ENCODE assay signal across 11 cellular contexts in genomic region chr2:160157861-160158813, GRCh38. TPM values are rescaled to one million over a fixed set of nuclear protein-coding genes. Genes with fewer than 3 reads are reported as not detected.
DNase-seq lines count a peak whose midpoint lies in the region; ATAC-seq, FAIRE-seq and TF ChIP-seq lines count a peak whose summit lies in the region.
"Had no signal": no experiment of that assay in that cellular context is flagged by ENCODE, and none has a peak within 500 bp of the region (broad histone marks: within the 10 kb centered on the region; RNA-seq: fewer than 3 reads in every experiment).

No MANE protein-coding gene starts in this region.

- H3K36me3 Mint-ChIP-seq in H9 (ENCODE audit: insufficient read depth in 1 of 3, low read depth in 3 of 3) = peaks cover 0 to 2% (median 0%) of the 10 kb centered on the region in 3 experiments; a peak in 1 of 7 replicates
- no peaks in the 10 kb centered on the region for H3K36me3 Mint-ChIP-seq in activated CD8-positive, alpha-beta memory T cell treated with anti-CD3 and anti-CD28 coated beads, Interleukin-2, amount 10 ng/mL, durations not matched to agents 7 days and 5 days
- H3K36me3 Mint-ChIP-seq: IgD-negative memory B cell had no signal

- CTCF ChIA-PET in HepG2 (lab: Yijun Ruan, JAX; ENCODE audit: low intra/inter-chr PET ratio, low total read pairs) = no interaction called here
- CTCF ChIA-PET in activated CD8-positive, alpha-beta memory T cell treated with anti-CD3 and anti-CD28 coated beads, Interleukin-2, amount 10 ng/mL, durations not matched to agents 7 days and 5 days (lab: Charles Lee) = no interaction called here

- no peak overlapping the region for H2BK15ac ChIP-seq in H9 (ENCODE audit: low read depth, low read length)

- in situ Hi-C loops in HepG2 (cut with HindIII; ENCODE audit: extremely low pct_ligation_motif_present, low pct_unique_long_range_greater_than_20kb) = no loop called here

- no peak for TF ChIP-seq EP300 in HepG2 (IDR thresholded peaks at IDR 0.05; ENCODE audit: low read depth in 2 of 2, low read length in 2 of 2)
- no peak for TF ChIP-seq EP300 in HepG2 (CRISPR knock-in tag; IDR thresholded peaks at IDR 0.05; ENCODE audit: borderline replicate concordance)

- intact Hi-C loops in head of caudate nucleus (cut with DNase I) = no loop called here
- intact Hi-C loops in HepG2 (cut with micrococcal nuclease; ENCODE audit: unreplicated experiment) = no loop called here

- no peak for FAIRE-seq in HepG2 (lab: Jason Lieb, UNC)

- peaks cover 8 to 13% of the 10 kb centered on the region in 2 experiments for H3K4me1 Mint-ChIP-seq in H9
- H3K4me1 Mint-ChIP-seq in activated CD8-positive, alpha-beta memory T cell treated with anti-CD3 and anti-CD28 coated beads, Interleukin-2, amount 10 ng/mL, durations not matched to agents 7 days and 5 days = no peaks in the 10 kb centered on the region
- H3K4me1 Mint-ChIP-seq: IgD-negative memory B cell had no signal

- H3K4me3 ChIP-seq in HepG2 (replicated peaks in 1 of 3; ENCODE audit: insufficient read depth in 1 of 3, low read depth in 2 of 3, low read length in 3 of 3) = no peak overlapping the region
- H3K4me3 ChIP-seq: dorsolateral prefrontal cortex had no signal

- peaks cover 1% of the 10 kb centered on the region; the same call in 1 of the 2 replicates for H3K27me3 Mint-ChIP-seq in H9 (ENCODE audit: low read depth)
- H3K27me3 Mint-ChIP-seq in activated CD8-positive, alpha-beta memory T cell treated with anti-CD3 and anti-CD28 coated beads, Interleukin-2, amount 10 ng/mL, durations not matched to agents 7 days and 5 days = peaks cover 2% of the 10 kb centered on the region

- H4K8ac ChIP-seq in H9 (replicated peaks; ENCODE audit: insufficient read length, low read depth, low read length) = no peak overlapping the region

- H3K4me1 ChIP-seq in H9 (ENCODE audit: insufficient read depth, low read length) = peaks cover 6% of the 10 kb centered on the region; the same call in 1 of the 2 replicates
- H3K4me1 ChIP-seq in HepG2 (ENCODE audit: insufficient read depth, low read length) = no peaks in the 10 kb centered on the region

- H3K56ac ChIP-seq in H9 (ENCODE audit: insufficient read length, low read depth, low read length) = no peak overlapping the region

- no peak overlapping the region for H3K27ac ChIP-seq in H9 (ENCODE audit: insufficient read length, low read depth, low read length)
- H3K27ac ChIP-seq in HepG2 (ENCODE audit: extremely low read length, insufficient read depth, low read length) = no peak overlapping the region
- H3K27ac ChIP-seq: dorsolateral prefrontal cortex had no signal

- H3K27ac Mint-ChIP-seq in H9 = no peak overlapping the region; a peak in 1 of 7 replicates
- H3K27ac Mint-ChIP-seq in activated CD8-positive, alpha-beta memory T cell treated with anti-CD3 and anti-CD28 coated beads, Interleukin-2, amount 10 ng/mL, durations not matched to agents 7 days and 5 days = no peak overlapping the region
- H3K27ac Mint-ChIP-seq: IgD-negative memory B cell had no signal

- H3K4ac ChIP-seq in H9 (ENCODE audit: low read depth, low read length) = no peak overlapping the region

- no peak overlapping the region for H2BK12ac ChIP-seq in H9 (ENCODE audit: insufficient read length, low read depth, low read length)

- H3K27me3 ChIP-seq in H9 (ENCODE audit: insufficient read depth, low read length) (no peaks in the 10 kb centered on the region), HepG2 (ENCODE audit: control insufficient read depth in 1 of 2, insufficient read depth in 2 of 2, low read length in 2 of 2) (peaks cover 0 to 11% of the 10 kb centered on the region in 2 experiments; a peak in 1 of 5 replicates)
- H3K27me3 ChIP-seq: dorsolateral prefrontal cortex had no signal

- no TSS peak for BruUV-seq in HepG2 (replicated peaks; lab: Mats Ljungman, UMichigan)

- H3K79me2 ChIP-seq in H9 (ENCODE audit: insufficient read depth, low read length) (no peaks in the 10 kb centered on the region), HepG2 (ENCODE audit: insufficient read depth, low read length) (no peaks in the 10 kb centered on the region)

- ATAC-seq in HepG2 (no peak; the same call in 2 of the 3 replicates), GM21528 (IDR thresholded peaks at IDR 0.05; ENCODE audit: low FRiP score, unreplicated experiment) (no peak)
- ATAC-seq in activated CD8-positive, alpha-beta memory T cell treated with anti-CD3 and anti-CD28 coated beads, Interleukin-2, amount 10 ng/mL, durations not matched to agents 7 days and 5 days = no peak

- TF ChIP-seq RAD21 in HepG2 (CRISPR knock-in tag; IDR thresholded peaks at IDR 0.05) = no peak

- H2BK20ac ChIP-seq in H9 (ENCODE audit: low read depth, low read length, poor library complexity, severe bottlenecking) = no peak overlapping the region

- no peak overlapping the region for H3T11ph ChIP-seq in H9 (ENCODE audit: low read length)

- H2AFZ ChIP-seq in H9 (ENCODE audit: low read length) (peak overlapping the region; percentile 42), HepG2 (ENCODE audit: low read length) (no peak overlapping the region)

- H3K14ac ChIP-seq in H9 (ENCODE audit: insufficient read depth, low read length) = no peak overlapping the region

- H3K23ac ChIP-seq in H9 (ENCODE audit: insufficient read length, low read depth, low read length) = no peak overlapping the region

- WGBS in H9 (ENCODE audit: extremely low coverage, insufficient read length, low lambda C conversion rate) = no CpG with 5 or more reads among the region's 12 CpGs
- WGBS in HepG2 (ENCODE audit: low lambda C conversion rate) = 29% methylated on average over 12 of the region's 12 CpGs

- no peaks in the 10 kb centered on the region for H3K79me1 ChIP-seq in H9 (ENCODE audit: insufficient read depth, low read depth, low read length, poor library complexity, severe bottlenecking)

- H3K9ac ChIP-seq in H9 (ENCODE audit: extremely low read depth, insufficient read length, low read length) = no peak overlapping the region
- H3K9ac ChIP-seq in HepG2 (ENCODE audit: insufficient read depth, low read depth, low read length) = no peak overlapping the region

- no peak overlapping the region for H4K5ac ChIP-seq in H9 (ENCODE audit: insufficient read length, low read depth, low read length)

- no peak for TF ChIP-seq CTCF in H9 (conservative IDR thresholded peaks at IDR 0.05)
- TF ChIP-seq CTCF in HepG2 (CRISPR knock-in tag; IDR thresholded peaks at IDR 0.05) = no peak

- H2AK5ac ChIP-seq in H9 (ENCODE audit: insufficient read length, low read length) = no peak overlapping the region

- H3K4me3 Mint-ChIP-seq in H9 = no peak overlapping the region; a peak in 1 of 5 replicates
- H3K4me3 Mint-ChIP-seq in activated CD8-positive, alpha-beta memory T cell treated with anti-CD3 and anti-CD28 coated beads, Interleukin-2, amount 10 ng/mL, durations not matched to agents 7 days and 5 days = no peak overlapping the region

- no peak for TF ChIP-seq POLR2A in HepG2 (IDR thresholded peaks at IDR 0.05; ENCODE audit: insufficient read depth in 1 of 2, low read depth in 2 of 2, low read length in 2 of 2)

- no peaks in the 10 kb centered on the region for H3K23me2 ChIP-seq in H9 (ENCODE audit: insufficient read length, low read depth, low read length, poor library complexity, severe bottlenecking)

- H3K4me2 ChIP-seq in H9 (ENCODE audit: insufficient read depth, insufficient read length, low read length) = no peak overlapping the region
- no peak overlapping the region for H3K4me2 ChIP-seq in HepG2 (ENCODE audit: low read depth, low read length)

- no peak overlapping the region for H3K18ac ChIP-seq in H9 (ENCODE audit: insufficient read length, low read depth, low read length)

- H3K9me3 ChIP-seq in H9 (ENCODE audit: control insufficient read depth, low read depth, low read length) (no peaks in the 10 kb centered on the region), HepG2 (ENCODE audit: low read length) (no peaks in the 10 kb centered on the region)

- H2BK5ac ChIP-seq in H9 (ENCODE audit: insufficient read length, low read length) = no peak overlapping the region

- no peak for DNase-seq in H9
- DNase-seq in astrocyte of the hippocampus (ENCODE audit: low read depth, low spot score) = peak; percentile 71
- peak in 35 of 42 donors; percentile 4 to 71 (median 29) for DNase-seq in head of caudate nucleus
- DNase-seq in renal cortical epithelial cell (ENCODE audit: low read depth) = peak; percentile 82
- DNase-seq in epidermal melanocyte (ENCODE audit: insufficient read length, low spot score) = no peak
- no peak for DNase-seq in HepG2 (ENCODE audit: low spot score)
- no peak for DNase-seq in activated CD8-positive, alpha-beta memory T cell treated with anti-CD3 and anti-CD28 coated beads, Interleukin-2, amount 10 ng/mL, durations not matched to agents 7 days and 5 days
- DNase-seq: activated CD4-positive, CD25-positive, alpha-beta regulatory T cell treated with anti-CD3 and anti-CD28 coated beads, Interleukin-2, amount 50 U/mL, for 72 hours; dorsolateral prefrontal cortex had no signal

- H3K36me3 ChIP-seq in HepG2 (replicated peaks in 1 of 2; ENCODE audit: control insufficient read depth in 1 of 2, insufficient read depth in 2 of 2, low read length in 2 of 2) = no peaks in the 10 kb centered on the region

- no peak overlapping the region for H2BK120ac ChIP-seq in H9 (ENCODE audit: low read depth, low read length, poor library complexity, severe bottlenecking)

- POLR2A ChIA-PET in HepG2 (lab: Yijun Ruan, JAX) = no interaction called here

- H3K9me3 Mint-ChIP-seq in H9 = peaks cover 2 to 3% of the 10 kb centered on the region in 2 experiments; a peak in 2 of 5 replicates
- H3K9me3 Mint-ChIP-seq in activated CD8-positive, alpha-beta memory T cell treated with anti-CD3 and anti-CD28 coated beads, Interleukin-2, amount 10 ng/mL, durations not matched to agents 7 days and 5 days (ENCODE audit: low read depth) = no peaks in the 10 kb centered on the region

- H4K91ac ChIP-seq in H9 (ENCODE audit: insufficient read length, low read depth, low read length) = no peak overlapping the region

- H4K20me1 ChIP-seq in H9 (ENCODE audit: control insufficient read depth, insufficient read depth, insufficient read length) = no peaks in the 10 kb centered on the region
- no peaks in the 10 kb centered on the region for H4K20me1 ChIP-seq in HepG2 (ENCODE audit: insufficient read depth, low read length)

RNA-seq across cellular contexts. Expression of gene ITGB6, which starts 41.9 kb away (rescaled TPM):
- not detected in 2 replicates for total RNA-seq in H9 (2021)
- total RNA-seq in renal cortical epithelial cell = 259 and 383 TPM in 2 replicates
- not detected in 2 replicates for total RNA-seq in HepG2 (2016; rRNA removed; fragmentation: Illumina TruSeq; extraction: Trizol)
- not detected in 2 replicates for total RNA-seq in HepG2 (2016; cell fraction: cytosol; rRNA removed; fragmentation: Illumina TruSeq; extraction: Trizol; ENCODE audit: low read depth)
- not detected in 2 replicates for total RNA-seq in HepG2 (2016; cell fraction: insoluble cytoplasmic fraction; rRNA removed; fragmentation: Illumina TruSeq; extraction: Trizol)
- total RNA-seq in HepG2 (2016; cell fraction: membrane; rRNA removed; fragmentation: Illumina TruSeq; extraction: Trizol) = not detected in 2 replicates
- not detected in 2 replicates for total RNA-seq in HepG2 (2016; cell fraction: nucleus; rRNA removed; fragmentation: Illumina TruSeq; extraction: Trizol)
- not detected in 2 replicates for polyA plus RNA-seq in HepG2 (2011; rRNA removed)
- polyA plus RNA-seq in HepG2 (2011; cell fraction: cytosol; rRNA removed) = not detected in 2 replicates
- polyA plus RNA-seq in HepG2 (2011; cell fraction: nucleus; rRNA removed) = not detected in 2 replicates
- polyA plus RNA-seq in HepG2 (2012) = not detected in 2 replicates
- polyA plus RNA-seq in HepG2 (2016; cell fraction: cytosol; fragmentation: Illumina TruSeq; extraction: Trizol; ENCODE audit: low read depth) = not detected in 2 replicates
- polyA plus RNA-seq in HepG2 (2016; cell fraction: insoluble cytoplasmic fraction; fragmentation: Illumina TruSeq; extraction: Trizol; ENCODE audit: low read depth) = not detected in 2 replicates
- polyA plus RNA-seq in HepG2 (2016; cell fraction: membrane; fragmentation: Illumina TruSeq; extraction: Trizol; ENCODE audit: low read depth) = not detected in 2 replicates
- not detected in 2 replicates for polyA plus RNA-seq in HepG2 (2016; cell fraction: nucleus; fragmentation: Illumina TruSeq; extraction: Trizol; ENCODE audit: insufficient read depth, low read depth)
- 0.26 TPM in 1 of 2 replicates, not detected in the other for polyA minus RNA-seq in HepG2 (2011; rRNA and poly(A)+ RNA removed; ENCODE audit: low replicate concordance)
- polyA minus RNA-seq in HepG2 (2011; cell fraction: cytosol; rRNA and poly(A)+ RNA removed) = not detected in 2 replicates
- not detected in 2 replicates for polyA minus RNA-seq in HepG2 (2011; cell fraction: nucleus; rRNA and poly(A)+ RNA removed)
- not detected for total RNA-seq in activated CD8-positive, alpha-beta memory T cell treated with anti-CD3 and anti-CD28 coated beads, Interleukin-2, amount 10 ng/mL, durations not matched to agents 7 days and 5 days
- total RNA-seq: dorsolateral prefrontal cortex had no signal
- polyA plus RNA-seq: IgD-negative memory B cell had no signal

Comparison
In these comparisons a context has a peak if more than half of its experiments do, and no peak if none do; other contexts are left out.
1. DNase-seq: peak in astrocyte of the hippocampus (single experiment), head of caudate nucleus (35 of 42) and renal cortical epithelial cell (single experiment); none in H9 (single experiment), epidermal melanocyte (single experiment), HepG2 (single experiment) and activated CD8-positive, alpha-beta memory T cell treated with anti-CD3 and anti-CD28 coated beads, Interleukin-2, amount 10 ng/mL, durations not matched to agents 7 days and 5 days (single experiment).
2. RNA of gene ITGB6, which starts 41.9 kb away (total RNA-seq): 259 to 383 TPM in renal cortical epithelial cell; not detected in H9, not detected in HepG2 and not detected in activated CD8-positive, alpha-beta memory T cell treated with anti-CD3 and anti-CD28 coated beads, Interleukin-2, amount 10 ng/mL, durations not matched to agents 7 days and 5 days; every median in the first group is over 100 times any median in the second.